In genomic region chr3:164303894-164304293, GRCh38 we compare ENCODE assay signal across 34 cellular contexts.
"Had no signal": no experiment of that assay in that cellular context is flagged by ENCODE, and none has a peak within 500 bp of the region (broad histone marks: within the 10 kb centered on the region; RNA-seq: fewer than 3 reads in every experiment).

No MANE protein-coding gene starts in this region.

- H3K9me3 ChIP-seq: MG63 had no signal

- H3K27ac ChIP-seq: KMS-11 had no signal

- H3K9ac ChIP-seq: KMS-11 had no signal

- H3K27me3 ChIP-seq: MG63 had no signal

- H3K36me3 ChIP-seq: MG63 had no signal

- H3K4me3 ChIP-seq: MG63 had no signal

- DNase-seq: Karpas-422, Kasumi-1, MG63, MM.1S, MV-4-11, NCI-H1048, NCI-H1092, NCI-H1092 treated with DMSO at 0.1 percent for 48 hours, NCI-H1105, NCI-H1105 treated with DMSO at 0.1 percent for 48 hours, NCI-H1417, NCI-H1417 treated with DMSO at 0.1 percent for 48 hours, NCI-H1436, NCI-H1436 treated with DMSO at 0.1 percent for 48 hours, NCI-H146, NCI-H1694, NCI-H1694 treated with DMSO at 0.1 percent for 48 hours, NCI-H187, NCI-H187 treated with DMSO at 0.1 percent for 48 hours, NCI-H1930, NCI-H2029, NCI-H2029 treated with DMSO at 0.1 percent for 48 hours, NCI-H2081, NCI-H2081 treated with DMSO at 0.1 percent for 48 hours, NCI-H2107, NCI-H2171, NCI-H2171 treated with DMSO at 0.1 percent for 48 hours, NCI-H2227 treated with DMSO at 0.1 percent for 48 hours, NCI-H226, NCI-H345, NCI-H446, NCI-H446 treated with DMSO at 0.1 percent for 48 hours, NCI-H510A had no signal
